In the genomic region with DNA sequence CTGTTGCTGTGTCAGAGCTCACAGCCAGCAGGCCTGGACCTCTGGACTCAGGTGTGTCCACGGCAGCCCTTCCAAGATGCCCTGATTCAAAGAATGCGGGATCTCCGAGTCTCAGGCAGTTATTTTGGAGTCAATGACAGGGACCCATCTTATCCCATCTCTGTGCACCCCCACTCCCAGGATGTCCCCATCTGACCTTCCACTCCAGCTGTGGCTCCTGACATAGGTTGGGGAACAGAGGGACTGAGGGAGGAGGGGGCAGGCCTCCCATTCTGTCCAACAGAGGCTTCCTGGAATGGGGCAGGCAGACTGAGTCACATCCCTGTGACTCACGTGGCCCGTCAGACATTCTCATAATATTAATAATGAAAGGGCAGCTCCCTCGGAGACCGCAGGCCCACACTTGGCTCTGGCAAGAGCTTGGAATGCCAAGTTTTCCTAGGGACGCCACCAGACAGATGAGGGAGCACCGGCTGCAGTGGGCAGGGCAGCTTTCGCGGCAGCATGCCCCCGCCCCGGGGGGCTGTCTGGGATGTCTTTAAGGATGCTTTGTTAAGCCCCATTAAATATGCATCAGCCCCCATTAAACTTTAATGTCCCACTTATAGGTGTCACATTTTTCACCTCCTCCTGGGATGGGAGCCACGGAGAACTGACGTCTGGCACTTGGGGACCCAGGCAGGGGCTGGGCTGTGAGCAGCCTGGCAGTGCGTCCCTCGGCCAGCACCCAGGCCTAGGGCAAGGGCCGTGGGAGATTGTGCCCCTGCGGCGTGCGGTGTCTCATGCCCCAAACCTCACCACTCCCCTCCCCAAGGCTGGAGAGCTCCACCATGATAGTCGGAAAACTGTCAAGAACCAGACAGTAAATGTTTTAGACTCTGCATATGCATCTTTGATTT, we compare ENCODE assay signal across 10 cellular contexts. TPM values are rescaled to one million over a fixed set of nuclear protein-coding genes. Genes with fewer than 3 reads are reported as not detected.
DNase-seq lines count a peak whose midpoint lies in the region; ATAC-seq, FAIRE-seq and TF ChIP-seq lines count a peak whose summit lies in the region.
"Had no signal": no experiment of that assay in that cellular context is flagged by ENCODE, and none has a peak within 500 bp of the region (broad histone marks: within the 10 kb centered on the region; RNA-seq: fewer than 3 reads in every experiment).

No MANE protein-coding gene starts in this region.

- BruUV-seq in MCF 10A (replicated peaks; lab: Mats Ljungman, UMichigan), result no TSS peak

- in situ Hi-C loops in ACHN (cut with HindIII; ENCODE audit: low pct_ligation_motif_present, low pct_unique_long_range_greater_than_20kb, low sequenced_read_pairs), result no loop called here

- peaks cover 24% of the 10 kb centered on the region for H3K4me1 Mint-ChIP-seq in MCF 10A (ENCODE audit: insufficient read depth, unreplicated experiment)
- H3K4me1 Mint-ChIP-seq: central memory CD8-positive, alpha-beta T cell had no signal

- peak overlapping the region; percentile 88 for H3K27ac Mint-ChIP-seq in MCF 10A (ENCODE audit: low read depth, unreplicated experiment)

- POLR2A ChIA-PET in MCF 10A (lab: Yijun Ruan, JAX), result interaction anchor here (0.6 to 1.4 kb wide), 7 partner anchors 13 to 547 kb away, joined by 3 to 4 read pairs (median 3); a partner anchor contains a TSS

- no peak for TF ChIP-seq CTCF in MCF 10A (IDR thresholded peaks at IDR 0.05; ENCODE audit: unreplicated experiment)

- no peak overlapping the region for H3K4me3 Mint-ChIP-seq in MCF 10A (ENCODE audit: unreplicated experiment)
- H3K4me3 Mint-ChIP-seq: central memory CD8-positive, alpha-beta T cell had no signal

- no peak for FAIRE-seq in HTR-8/SVneo (lab: Jason Lieb, UNC)

- CTCF ChIA-PET in MCF 10A (lab: Yijun Ruan, JAX), result interaction anchor here (0.6 to 1.2 kb wide), 6 partner anchors 16 to 97 kb away, joined by 3 read pairs; no protein-coding TSS in a partner anchor

- DNase-seq in ACHN (peak; percentile 94), HTR-8/SVneo (ENCODE audit: insufficient read length, low spot score) (peak; percentile 91), MCF 10A (ENCODE audit: unreplicated experiment) (peak; percentile 95), kidney tubule cell (ENCODE audit: low spot score) (peak; percentile 96), NCI-H146 (lab: John Stamatoyannopoulos, UW) (no peak), SKM-1 treated with dmso at 0.1 percent for 144 hours (lab: John Stamatoyannopoulos, UW; ENCODE audit: unreplicated experiment) (no peak)
- no peak for DNase-seq in effector CD8-positive, alpha-beta T cell (lab: John Stamatoyannopoulos, UW)

- no peak for ATAC-seq in HG03571 (IDR thresholded peaks at IDR 0.05; ENCODE audit: unreplicated experiment)

- intact Hi-C loops in MCF 10A (cut with micrococcal nuclease), result loop anchor here (2.0 kb wide), 1 partner anchor 16 kb away; no protein-coding TSS in a partner anchor

- peaks cover 8% of the 10 kb centered on the region for H3K9me3 Mint-ChIP-seq in MCF 10A (ENCODE audit: unreplicated experiment)

- H3K36me3 Mint-ChIP-seq in MCF 10A (ENCODE audit: insufficient read depth, unreplicated experiment), result peaks cover 6% of the 10 kb centered on the region

- H3K27me3 Mint-ChIP-seq in MCF 10A (ENCODE audit: insufficient read depth, unreplicated experiment), result no peaks in the 10 kb centered on the region

RNA-seq across cellular contexts. Expression of a gene that starts 23.6 kb away (rescaled TPM):
- total RNA-seq in MCF 10A (2022), result 1.6 and 2.8 TPM in 2 replicates
- total RNA-seq: mesenteric fat pad had no signal

RNA-seq across cellular contexts. Expression of a gene that starts 46.3 kb away (rescaled TPM):
- not detected in 2 replicates for total RNA-seq in MCF 10A (2022)

Comparison
In these comparisons a context has a peak if more than half of its experiments do, and no peak if none do; other contexts are left out.
1. DNase-seq: peak in ACHN (single experiment), HTR-8/SVneo (single experiment), MCF 10A (single experiment) and kidney tubule cell (single experiment); none in NCI-H146 (single experiment), effector CD8-positive, alpha-beta T cell (single experiment) and SKM-1 treated with dmso at 0.1 percent for 144 hours (single experiment).